19 cellular contexts compared by ENCODE assay signal in genomic region chr5:123000731-123001130, GRCh38.
DNase-seq lines count a peak whose midpoint lies in the region; ATAC-seq lines count a peak whose summit lies in the region.
"Had no signal": no experiment of that assay in that cellular context is flagged by ENCODE, and none has a peak within 500 bp of the region (broad histone marks: within the 10 kb centered on the region; RNA-seq: fewer than 3 reads in every experiment).

No MANE protein-coding gene starts in this region.

- peak; percentile 4 for DNase-seq in NAMALWA (ENCODE audit: low spot score)
- DNase-seq in NCI-H2029 treated with DMSO at 0.1 percent for 48 hours (lab: John Stamatoyannopoulos, UW): peak; percentile 43
- peak; percentile 74 for DNase-seq in NCI-H748 treated with DMSO at 0.1 percent for 48 hours (lab: John Stamatoyannopoulos, UW)
- peak; percentile 4 for DNase-seq in skeletal muscle cell (ENCODE audit: low read depth)
- DNase-seq in activated naive CD4-positive, alpha-beta T cell (lab: John Stamatoyannopoulos, UW): no peak
- DNase-seq: activated CD4-positive, alpha-beta T cell treated with anti-CD3 and anti-CD28 coated beads for 1 hour; CD4-positive, alpha-beta memory T cell; effector CD4-positive, alpha-beta T cell; gastrocnemius medialis; H7; psoas muscle; stimulated activated CD4-positive, alpha-beta T cell treated with anti-CD3 and anti-CD28 coated beads, Interleukin-4, amount 100 ng/mL, for 1 hour; T1000; transverse colon had no signal

- ATAC-seq in HG02678 (IDR thresholded peaks at IDR 0.05; ENCODE audit: unreplicated experiment) (no peak), HG02588 (IDR thresholded peaks at IDR 0.05; ENCODE audit: unreplicated experiment) (no peak)
- ATAC-seq: gastrocnemius medialis, psoas muscle had no signal

- no peak overlapping the region for H3K4me3 ChIP-seq in skeletal muscle cell (ENCODE audit: low read depth, low read length)
- H3K4me3 ChIP-seq: esophagus muscularis mucosa, gastrocnemius medialis, lung, psoas muscle, skin epidermis, transverse colon had no signal

Comparison
In these comparisons a context has a peak if more than half of its experiments do, and no peak if none do; other contexts are left out.
1. DNase-seq: peak in NAMALWA (single experiment), NCI-H2029 treated with DMSO at 0.1 percent for 48 hours (single experiment), NCI-H748 treated with DMSO at 0.1 percent for 48 hours (single experiment) and skeletal muscle cell (single experiment); none in activated naive CD4-positive, alpha-beta T cell (0 of 4).